In genomic region chr7:27367179-27367929, GRCh38 we compare ENCODE assay signal across 17 cellular contexts.
DNase-seq lines count a peak whose midpoint lies in the region; ATAC-seq, FAIRE-seq and TF ChIP-seq lines count a peak whose summit lies in the region.
"Had no signal": no experiment of that assay in that cellular context is flagged by ENCODE, and none has a peak within 500 bp of the region (broad histone marks: within the 10 kb centered on the region; RNA-seq: fewer than 3 reads in every experiment).

No MANE protein-coding gene starts in this region.

- FAIRE-seq in HepG2 (lab: Jason Lieb, UNC): no peak
- FAIRE-seq: D721Med had no signal

- TF ChIP-seq POLR2A in HepG2 (IDR thresholded peaks at IDR 0.05; ENCODE audit: insufficient read depth in 1 of 2, low read depth in 2 of 2, low read length in 2 of 2) (no peak), right lobe of liver (IDR thresholded peaks at IDR 0.05) (no peak), vagina (IDR thresholded peaks at IDR 0.05) (no peak)

- no peaks in the 10 kb centered on the region for H4K20me1 ChIP-seq in HepG2 (ENCODE audit: insufficient read depth, low read length)

- BruUV-seq in HepG2 (replicated peaks; lab: Mats Ljungman, UMichigan): no TSS peak

- H3K36me3 ChIP-seq in HepG2 (replicated peaks in 1 of 2; ENCODE audit: control insufficient read depth in 1 of 2, insufficient read depth in 2 of 2, low read length in 2 of 2): no peaks in the 10 kb centered on the region
- no peaks in the 10 kb centered on the region for H3K36me3 ChIP-seq in right lobe of liver
- H3K36me3 ChIP-seq in mucosa of descending colon (ENCODE audit: low read depth): no peaks in the 10 kb centered on the region
- no peaks in the 10 kb centered on the region for H3K36me3 ChIP-seq in vagina

- in situ Hi-C loops in HepG2 (cut with HindIII; ENCODE audit: extremely low pct_ligation_motif_present, low pct_unique_long_range_greater_than_20kb): no loop called here

- peaks cover 9% of the 10 kb centered on the region for H3K4me1 ChIP-seq in HepG2 (ENCODE audit: insufficient read depth, low read length)
- H3K4me1 ChIP-seq in right lobe of liver: peaks cover 0 to 8% (median 2%) of the 10 kb centered on the region in 4 donors
- no peaks in the 10 kb centered on the region for H3K4me1 ChIP-seq in mucosa of descending colon (ENCODE audit: low read depth)
- H3K4me1 ChIP-seq in vagina: peaks cover 41% of the 10 kb centered on the region
- peaks cover 3% of the 10 kb centered on the region for H3K4me1 ChIP-seq in right cardiac atrium (ENCODE audit: control insufficient read depth, insufficient read depth, low read length)

- no peak overlapping the region for H2AFZ ChIP-seq in HepG2 (ENCODE audit: low read length)
- H2AFZ ChIP-seq: PC-9 had no signal

- POLR2A ChIA-PET in HepG2 (lab: Yijun Ruan, JAX): no interaction called here

- no peaks in the 10 kb centered on the region for H3K79me2 ChIP-seq in HepG2 (ENCODE audit: insufficient read depth, low read length)

- no peak overlapping the region for H3K9ac ChIP-seq in HepG2 (ENCODE audit: insufficient read depth, low read depth, low read length)

- CTCF ChIA-PET in HepG2 (lab: Yijun Ruan, JAX; ENCODE audit: low intra/inter-chr PET ratio, low total read pairs): no interaction called here

- H3K4me3 ChIP-seq in HepG2 (replicated peaks in 1 of 3; ENCODE audit: insufficient read depth in 1 of 3, low read depth in 2 of 3, low read length in 3 of 3): no peak overlapping the region
- no peak overlapping the region for H3K4me3 ChIP-seq in right lobe of liver
- H3K4me3 ChIP-seq in mucosa of descending colon: no peak overlapping the region
- no peak overlapping the region for H3K4me3 ChIP-seq in vagina
- H3K4me3 ChIP-seq in right cardiac atrium (ENCODE audit: low read length): no peak overlapping the region
- H3K4me3 ChIP-seq: PC-9 had no signal

- no peak for ATAC-seq in HepG2
- ATAC-seq in right lobe of liver: no peak
- peak; percentile 48 for ATAC-seq in mucosa of descending colon
- ATAC-seq in GM21367 (IDR thresholded peaks at IDR 0.05; ENCODE audit: unreplicated experiment): no peak
- ATAC-seq in right cardiac atrium: no peak

- H3K9me3 ChIP-seq in HepG2 (ENCODE audit: low read length) (no peaks in the 10 kb centered on the region), right lobe of liver (no peaks in the 10 kb centered on the region), mucosa of descending colon (no peaks in the 10 kb centered on the region), vagina (no peaks in the 10 kb centered on the region), right cardiac atrium (ENCODE audit: control insufficient read depth, low read length) (no peaks in the 10 kb centered on the region)

- H3K27me3 ChIP-seq in HepG2 (ENCODE audit: control insufficient read depth in 1 of 2, insufficient read depth in 2 of 2, low read length in 2 of 2) (no peaks in the 10 kb centered on the region; a peak in 2 of 5 replicates), right lobe of liver (no peaks in the 10 kb centered on the region), vagina (no peaks in the 10 kb centered on the region), right cardiac atrium (ENCODE audit: control insufficient read depth, insufficient read depth) (no peaks in the 10 kb centered on the region)

- DNase-seq in HepG2 (ENCODE audit: low spot score): peak; percentile 26
- no peak for DNase-seq in right lobe of liver
- DNase-seq in SW480 (ENCODE audit: low spot score): peak; percentile 56
- no peak for DNase-seq in mucosa of descending colon
- no peak for DNase-seq in vagina (ENCODE audit: extremely low spot score in 2 of 2)
- no peak for DNase-seq in NCI-H82 (lab: John Stamatoyannopoulos, UW)
- DNase-seq in right cardiac atrium: no peak
- DNase-seq: CD4-positive, alpha-beta T cell; DND-41; H7; NCI-H1105 treated with DMSO at 0.1 percent for 48 hours; NCI-H187; NCI-H748 treated with DMSO at 0.1 percent for 48 hours; PC-9 had no signal

- no peak for TF ChIP-seq EP300 in HepG2 (IDR thresholded peaks at IDR 0.05; ENCODE audit: low read depth in 2 of 2, low read length in 2 of 2)
- no peak for TF ChIP-seq EP300 in HepG2 (CRISPR knock-in tag; IDR thresholded peaks at IDR 0.05; ENCODE audit: borderline replicate concordance)

- no peak overlapping the region for H3K27ac ChIP-seq in HepG2 (ENCODE audit: extremely low read length, insufficient read depth, low read length)
- H3K27ac ChIP-seq in right lobe of liver: no peak overlapping the region
- H3K27ac ChIP-seq in vagina: peak overlapping the region; percentile 21
- no peak overlapping the region for H3K27ac ChIP-seq in right cardiac atrium (ENCODE audit: low read length)
- H3K27ac ChIP-seq: 22Rv1, PC-9 had no signal

- WGBS in HepG2 (ENCODE audit: low lambda C conversion rate): 26% methylated on average over 4 of the region's 4 CpGs
- 66% methylated on average over 4 of the region's 4 CpGs for WGBS in right lobe of liver (ENCODE audit: insufficient coverage, low coverage, low lambda C conversion rate, missing lambda C conversion rate)
- 89% methylated on average over 4 of the region's 4 CpGs for WGBS in right cardiac atrium

- intact Hi-C loops in HepG2 (cut with micrococcal nuclease; ENCODE audit: unreplicated experiment) (no loop called here), right lobe of liver (cut with DNase I) (no loop called here), mucosa of descending colon (cut with DNase I, micrococcal nuclease) (no loop called here), vagina (cut with DNase I) (no loop called here), right cardiac atrium (cut with DNase I) (no loop called here)

- TF ChIP-seq CTCF in HepG2 (CRISPR knock-in tag; IDR thresholded peaks at IDR 0.05) (no peak), right lobe of liver (IDR thresholded peaks at IDR 0.05) (no peak), mucosa of descending colon (IDR thresholded peaks at IDR 0.05) (no peak), vagina (IDR thresholded peaks at IDR 0.05) (no peak)

- no peak for TF ChIP-seq RAD21 in HepG2 (CRISPR knock-in tag; IDR thresholded peaks at IDR 0.05)

- H3K4me2 ChIP-seq in HepG2 (ENCODE audit: low read depth, low read length): no peak overlapping the region
- H3K4me2 ChIP-seq: PC-9 had no signal

TF ChIP-seq in HepG2, 621 proteins besides CTCF, POLR2A, EP300 and RAD21:
- TF ChIP-seq ZNF329 (CRISPR knock-in tag; IDR thresholded peaks at IDR 0.05; ENCODE audit: low read depth) (no peak), ZNF12 (CRISPR knock-in tag; IDR thresholded peaks at IDR 0.05) (no peak), HNF4A (CRISPR knock-in tag; IDR thresholded peaks at IDR 0.05) (0 out of 2 replicates have a peak, but pooled peaks have one; percentile 10), E2F1 (CRISPR knock-in tag; IDR thresholded peaks at IDR 0.05) (no peak)

Comparison
In these comparisons a context has a peak if more than half of its experiments do, and no peak if none do; other contexts are left out.
1. DNase-seq: peak in HepG2 (single experiment) and SW480 (single experiment); none in right lobe of liver (0 of 3), mucosa of descending colon (0 of 3), vagina (0 of 2), NCI-H82 (single experiment) and right cardiac atrium (0 of 3).